17 cellular contexts compared by ENCODE assay signal in genomic region chr4:119728692-119729593, GRCh38.
A peak's percentile ranks its signal among the peaks of the same experiment; 100 is the strongest.
DNase-seq lines count a peak whose midpoint lies in the region; ATAC-seq and TF ChIP-seq lines count a peak whose summit lies in the region.
"Had no signal": no experiment of that assay in that cellular context is flagged by ENCODE, and none has a peak within 500 bp of the region (broad histone marks: within the 10 kb centered on the region; RNA-seq: fewer than 3 reads in every experiment).

No MANE protein-coding gene starts in this region.

- H4K20me1 ChIP-seq in osteoblast (ENCODE audit: insufficient read depth, low read length), result no peaks in the 10 kb centered on the region

- H2AFZ ChIP-seq in osteoblast (ENCODE audit: low read length), result no peak overlapping the region
- H2AFZ ChIP-seq: neural progenitor cell had no signal

- no peaks in the 10 kb centered on the region for H3K36me3 ChIP-seq in osteoblast (ENCODE audit: insufficient read depth, low read length)
- H3K36me3 ChIP-seq: lower lobe of right lung, neural progenitor cell, vagina had no signal

- no peak overlapping the region for H3K4me2 ChIP-seq in osteoblast (ENCODE audit: insufficient read depth, low read length)
- H3K4me2 ChIP-seq: neural progenitor cell had no signal

- no peaks in the 10 kb centered on the region for H3K79me2 ChIP-seq in osteoblast (ENCODE audit: insufficient read depth, low read length)

- peak; percentile 9 for DNase-seq in AG10803 (ENCODE audit: low read depth)
- peak; percentile 51 for DNase-seq in LoVo (ENCODE audit: low spot score)
- peak; percentile 49 for DNase-seq in dedifferentiated amniotic fluid mesenchymal stem cell (ENCODE audit: extremely low spot score)
- no peak for DNase-seq in osteoblast (ENCODE audit: insufficient read length, low spot score, missing footprints)
- DNase-seq in NCI-H510A treated with DMSO at 0.1 percent for 48 hours (lab: John Stamatoyannopoulos, UW), result no peak
- no peak for DNase-seq in GF-D8 (lab: John Stamatoyannopoulos, UW)
- no peak for DNase-seq in NCI-H1048 (lab: John Stamatoyannopoulos, UW)
- DNase-seq: AML-193, lower lobe of right lung, NCI-H1436, NCI-H510A had no signal

- no peak for ATAC-seq in HG03520 (IDR thresholded peaks at IDR 0.05; ENCODE audit: unreplicated experiment)
- ATAC-seq: activated naive CD4-positive, alpha-beta T cell treated with anti-CD3 and anti-CD28 coated beads, Interleukin-2, amount 50 U/mL, for 72 hours; lower lobe of right lung; sciatic nerve; stimulated activated effector memory CD8-positive, alpha-beta T cell treated with anti-CD3 and anti-CD28 coated beads, Interleukin-12 subunit alpha, Interleukin-12 subunit beta, amount 100 ng/mL, for 72 hours had no signal

- H3K4me3 ChIP-seq in AG10803 (ENCODE audit: low read length), result no peak overlapping the region
- H3K4me3 ChIP-seq in osteoblast (ENCODE audit: insufficient read depth, low read length), result no peak overlapping the region
- H3K4me3 ChIP-seq: lower lobe of right lung, neural progenitor cell, vagina had no signal

- H3K27me3 ChIP-seq in osteoblast (ENCODE audit: insufficient read depth, low read length), result no peaks in the 10 kb centered on the region
- H3K27me3 ChIP-seq: neural progenitor cell, vagina had no signal

- peak overlapping the region; percentile 92 for H3K27ac ChIP-seq in osteoblast (ENCODE audit: low read depth, low read length)
- H3K27ac ChIP-seq: lower lobe of right lung, neural progenitor cell had no signal

- H3K9me3 ChIP-seq in osteoblast (ENCODE audit: low read depth, low read length), result no peaks in the 10 kb centered on the region
- H3K9me3 ChIP-seq: lower lobe of right lung, vagina had no signal

- peaks cover 65% of the 10 kb centered on the region for H3K4me1 ChIP-seq in osteoblast (ENCODE audit: insufficient read depth, low read length)
- H3K4me1 ChIP-seq: neural progenitor cell had no signal

- TF ChIP-seq CTCF in AG10803 (conservative IDR thresholded peaks at IDR 0.05; ENCODE audit: low read length) (no peak), osteoblast (IDR thresholded peaks at IDR 0.05; ENCODE audit: extremely low read depth, low read depth, low read length) (no peak)

Comparison
In these comparisons a context has a peak if more than half of its experiments do, and no peak if none do; other contexts are left out.
1. DNase-seq: peak in AG10803 (single experiment), LoVo (single experiment) and dedifferentiated amniotic fluid mesenchymal stem cell (single experiment); none in osteoblast (single experiment), NCI-H510A treated with DMSO at 0.1 percent for 48 hours (single experiment), GF-D8 (single experiment) and NCI-H1048 (single experiment).